In the genomic region with DNA sequence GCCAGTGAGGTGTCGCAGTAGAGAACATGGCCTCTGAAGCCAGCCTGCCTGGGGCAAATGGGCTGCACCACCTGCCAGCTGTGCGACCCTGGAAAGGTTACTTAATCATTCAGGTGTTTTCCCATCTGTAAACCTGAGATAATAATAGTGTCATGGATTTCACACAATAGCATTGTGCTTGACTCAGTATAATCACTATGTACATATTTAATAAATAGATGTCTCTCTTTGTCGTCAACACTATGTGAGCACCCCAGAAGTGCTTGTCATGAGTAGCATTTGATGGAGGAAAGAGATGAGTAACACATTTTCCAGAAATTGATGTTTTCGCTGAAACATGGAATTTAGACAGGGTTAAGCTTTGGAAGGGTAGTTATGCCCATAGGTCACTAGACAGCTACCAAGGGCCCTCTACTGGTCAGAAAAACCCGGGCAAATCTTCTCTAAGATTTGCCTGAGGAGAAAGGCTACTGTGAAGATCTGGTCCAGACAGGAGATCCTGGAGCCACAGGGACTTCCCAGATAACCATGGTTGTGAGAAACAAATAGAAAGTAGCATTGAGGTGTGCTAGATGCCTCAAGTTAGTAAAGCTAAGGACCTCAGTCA, we compare ENCODE assay signal across 9 cellular contexts. TPM values are rescaled to one million over a fixed set of nuclear protein-coding genes. Genes with fewer than 3 reads are reported as not detected.
DNase-seq lines count a peak whose midpoint lies in the region; ATAC-seq and TF ChIP-seq lines count a peak whose summit lies in the region.
"Had no signal": no experiment of that assay in that cellular context is flagged by ENCODE, and none has a peak within 500 bp of the region (broad histone marks: within the 10 kb centered on the region; RNA-seq: fewer than 3 reads in every experiment).

No MANE protein-coding gene starts in this region.

- H3K4me1 ChIP-seq in Caco-2 (peaks cover 24% of the 10 kb centered on the region), sigmoid colon (peaks cover 0 to 12% (median 0%) of the 10 kb centered on the region in 4 donors)
- H3K4me1 ChIP-seq: vagina had no signal

- H3K4me1 Mint-ChIP-seq in Caco-2 (ENCODE audit: low read depth, unreplicated experiment): peaks cover 22% of the 10 kb centered on the region

- H3K4me3 Mint-ChIP-seq in Caco-2 (ENCODE audit: unreplicated experiment): no peak overlapping the region

- no peaks in the 10 kb centered on the region for H3K27me3 Mint-ChIP-seq in Caco-2 (ENCODE audit: insufficient read depth, unreplicated experiment)

- POLR2A ChIA-PET in Caco-2 (lab: Charles Lee): no interaction called here

- TF ChIP-seq CTCF in Caco-2 (IDR thresholded peaks at IDR 0.05; ENCODE audit: insufficient read depth in 1 of 2, low read depth in 1 of 2, low read length in 1 of 2, severe bottlenecking in 1 of 2, unreplicated experiment in 1 of 2) (peak; percentile 59 to 69), HFF-Myc (IDR thresholded peaks at IDR 0.05; ENCODE audit: low read depth, low read length, missing control alignments) (peak; percentile 72), fibroblast of pulmonary artery (IDR thresholded peaks at IDR 0.05; ENCODE audit: low read length, missing control alignments) (peak; percentile 84), sigmoid colon (IDR thresholded peaks at IDR 0.05) (peak in 3 of 4 experiments; percentile 12 to 50 (median 23))

- H3K27ac Mint-ChIP-seq in Caco-2 (ENCODE audit: unreplicated experiment): peak overlapping the region; percentile 33

- H3K27me3 ChIP-seq in Caco-2 (replicated peaks; ENCODE audit: control insufficient read depth, insufficient read depth, low read length) (no peaks in the 10 kb centered on the region), sigmoid colon (no peaks in the 10 kb centered on the region)
- H3K27me3 ChIP-seq: vagina had no signal

- H3K36me3 ChIP-seq in Caco-2 (ENCODE audit: control insufficient read depth, insufficient read depth, low read length): no peaks in the 10 kb centered on the region
- no peaks in the 10 kb centered on the region for H3K36me3 ChIP-seq in sigmoid colon
- H3K36me3 ChIP-seq: vagina had no signal

- no TSS peak for BruUV-seq in Caco-2 (replicated peaks; lab: Mats Ljungman, UMichigan)

- no peak for TF ChIP-seq EP300 in sigmoid colon (IDR thresholded peaks at IDR 0.05)

- no peaks in the 10 kb centered on the region for H3K9me3 ChIP-seq in Caco-2
- no peaks in the 10 kb centered on the region for H3K9me3 ChIP-seq in sigmoid colon
- H3K9me3 ChIP-seq: vagina had no signal

- no peak for TF ChIP-seq POLR2A in sigmoid colon (IDR thresholded peaks at IDR 0.05)

- DNase-seq in Caco-2 (peak in 1 of 2 experiments; percentile 65), HFF-Myc (ENCODE audit: extremely low read depth, low read depth) (no peak), RKO (ENCODE audit: low spot score) (peak; percentile 49), fibroblast of pulmonary artery (ENCODE audit: low read depth) (peak; percentile 61), sigmoid colon (no peak), HK-2 (ENCODE audit: unreplicated experiment) (no peak), T1000 (lab: John Stamatoyannopoulos, UW) (no peak)

- no peak for ATAC-seq in GM18519 (IDR thresholded peaks at IDR 0.05; ENCODE audit: low FRiP score, unreplicated experiment)

- H3K27ac ChIP-seq in sigmoid colon: peak overlapping the region in 1 of 4 donors; percentile 21
- H3K27ac ChIP-seq: vagina had no signal

- no peaks in the 10 kb centered on the region for H3K36me3 Mint-ChIP-seq in Caco-2 (ENCODE audit: insufficient read depth, unreplicated experiment)

- 42 to 71% methylated on average over 5 of the region's 5 CpGs for WGBS in sigmoid colon, 2 donors

- H3K4me3 ChIP-seq in Caco-2 (ENCODE audit: low read depth, low read length) (no peak overlapping the region), HFF-Myc (replicated peaks; ENCODE audit: low read depth, low read length) (no peak overlapping the region), fibroblast of pulmonary artery (replicated peaks; ENCODE audit: low read depth, low read length) (no peak overlapping the region), sigmoid colon (no peak overlapping the region)
- H3K4me3 ChIP-seq: vagina had no signal

- CTCF ChIA-PET in Caco-2 (lab: Charles Lee): interaction anchor here (0.6 to 3.0 kb wide), 8 partner anchors 9 to 147 kb away, joined by 3 to 53 read pairs (median 4); a partner anchor contains a TSS

- intact Hi-C loops in Caco-2 (cut with micrococcal nuclease; ENCODE audit: unreplicated experiment) (loop anchor here (1.0 to 5.0 kb wide), 7 partner anchors 46 to 181 kb away; no protein-coding TSS in a partner anchor), sigmoid colon (cut with DNase I) (no loop called here)

- H3K9me3 Mint-ChIP-seq in Caco-2 (ENCODE audit: unreplicated experiment): peaks cover 10% of the 10 kb centered on the region

RNA-seq across cellular contexts. Expression of a gene that starts 9.5 kb away (rescaled TPM):
- total RNA-seq in Caco-2 (2022) (41.6 TPM in 2 replicates), sigmoid colon (100 to 1,000 TPM in 1 of 4 donors, 10 to 100 TPM in 3; 84.7 to 110 (median 95.1) TPM)
- 10 to 100 TPM; 11.8 to 16.2 (median 14.8) TPM for polyA plus RNA-seq in sigmoid colon

Comparison
In these comparisons a context has a peak if more than half of its experiments do, and no peak if none do; other contexts are left out.
1. DNase-seq: peak in RKO (single experiment) and fibroblast of pulmonary artery (single experiment); none in HFF-Myc (single experiment), sigmoid colon (single experiment), HK-2 (single experiment) and T1000 (single experiment).
2. CTCF ChIP-seq: peak in every context shown above with its lines; median percentile 84 in fibroblast of pulmonary artery; 72 in HFF-Myc; 64 in Caco-2; 23 in sigmoid colon.